Comparison of ENCODE assay signal across 8 cellular contexts in genomic region chr17:58007781-58008706, GRCh38. TPM values are rescaled to one million over a fixed set of nuclear protein-coding genes. Genes with fewer than 3 reads are reported as not detected.
DNase-seq lines count a peak whose midpoint lies in the region; ATAC-seq, FAIRE-seq and TF ChIP-seq lines count a peak whose summit lies in the region.

No MANE protein-coding gene starts in this region.

- H3K79me2 ChIP-seq in SU-DHL-6 (ENCODE audit: insufficient read depth, low read length), result peaks cover 40% of the 10 kb centered on the region

- peak overlapping the region; percentile 99 for H3K9ac ChIP-seq in SU-DHL-6 (ENCODE audit: low read length)

- H2AFZ ChIP-seq in SU-DHL-6 (ENCODE audit: low read depth, low read length, severe bottlenecking), result peak overlapping the region; percentile 83

- intact Hi-C loops in sigmoid colon (cut with DNase I), result loop anchor here (1.0 to 5.0 kb wide), 4 partner anchors 19 to 876 kb away; partner anchors contain the start of gene VEZF1

- TF ChIP-seq CTCF in SU-DHL-6 (IDR thresholded peaks at IDR 0.05; ENCODE audit: insufficient read depth, low read length, poor library complexity, severe bottlenecking) (no peak), fibroblast of villous mesenchyme (IDR thresholded peaks at IDR 0.05; ENCODE audit: insufficient read depth, low read depth, low read length) (no peak), sigmoid colon (IDR thresholded peaks at IDR 0.05) (no peak)

- peak; percentile 29 for ATAC-seq in HG02870 (IDR thresholded peaks at IDR 0.05; ENCODE audit: unreplicated experiment)

- H3K4me3 ChIP-seq in SU-DHL-6 (ENCODE audit: insufficient read depth, low read length, poor library complexity, severe bottlenecking), result peak overlapping the region; percentile 96
- peak overlapping the region; percentile 97 for H3K4me3 ChIP-seq in fibroblast of villous mesenchyme (ENCODE audit: low read depth, low read length)
- H3K4me3 ChIP-seq in sigmoid colon, result peak overlapping the region; percentile 78 to 93 (median 83)

- H3K27ac ChIP-seq in SU-DHL-6 (ENCODE audit: low read depth, low read length), result peak overlapping the region; percentile 91
- peak overlapping the region; percentile 97 to 99 (median 98) for H3K27ac ChIP-seq in sigmoid colon

- no peaks in the 10 kb centered on the region for H3K9me2 ChIP-seq in SU-DHL-6 (replicated peaks; ENCODE audit: insufficient read depth, low read length)

- no peaks in the 10 kb centered on the region for H3K27me3 ChIP-seq in SU-DHL-6 (ENCODE audit: low read length)
- no peaks in the 10 kb centered on the region for H3K27me3 ChIP-seq in sigmoid colon

- DNase-seq in NCI-H748 (lab: John Stamatoyannopoulos, UW; ENCODE audit: unreplicated experiment) (peak; percentile 63), NCI-H748 treated with DMSO at 0.1 percent for 48 hours (lab: John Stamatoyannopoulos, UW) (no peak), fibroblast of villous mesenchyme (ENCODE audit: low read depth) (no peak), sigmoid colon (no peak), SKM-1 (lab: John Stamatoyannopoulos, UW; ENCODE audit: unreplicated experiment) (no peak), RCC 7860 (ENCODE audit: low spot score) (no peak)

- H3K4me2 ChIP-seq in SU-DHL-6 (ENCODE audit: low read depth, low read length, poor library complexity, severe bottlenecking), result peak overlapping the region; percentile 75

- 26 to 30% methylated on average over 47 of the region's 47 CpGs for WGBS in sigmoid colon, 2 donors

- no peak for FAIRE-seq in RCC 7860 (lab: Jason Lieb, UNC)

- no peaks in the 10 kb centered on the region for H3K9me3 ChIP-seq in SU-DHL-6 (ENCODE audit: insufficient read depth, low read length)
- no peaks in the 10 kb centered on the region for H3K9me3 ChIP-seq in sigmoid colon

- H3K4me1 ChIP-seq in sigmoid colon, result peaks cover 0 to 40% (median 38%) of the 10 kb centered on the region in 4 donors

- no peak for TF ChIP-seq EP300 in sigmoid colon (IDR thresholded peaks at IDR 0.05)

- peaks cover 30% of the 10 kb centered on the region for H4K20me1 ChIP-seq in SU-DHL-6 (ENCODE audit: low read depth, low read length)

- H3K36me3 ChIP-seq in SU-DHL-6 (ENCODE audit: low read length), result peaks cover 31% of the 10 kb centered on the region
- H3K36me3 ChIP-seq in sigmoid colon, result peaks cover 6 to 27% (median 27%) of the 10 kb centered on the region in 4 donors

- H3F3A ChIP-seq in SU-DHL-6 (ENCODE audit: insufficient read depth), result peaks cover 27% of the 10 kb centered on the region

- no peak for TF ChIP-seq POLR2A in sigmoid colon (IDR thresholded peaks at IDR 0.05)

RNA-seq across cellular contexts. Expression of gene SRSF1, which starts 1.0 kb away (rescaled TPM):
- total RNA-seq in fibroblast of villous mesenchyme (330 and 434 TPM in 2 replicates), sigmoid colon (100 to 1,000 TPM; 138 to 214 (median 151) TPM)
- 100 to 1,000 TPM in 1 of 3 donors, 10 to 100 TPM in 2; 90.6 to 125 (median 93.7) TPM for polyA plus RNA-seq in sigmoid colon

RNA-seq across cellular contexts. Expression of gene VEZF1, which starts 20.0 kb away (rescaled TPM):
- 40.3 and 51.8 TPM in 2 replicates for total RNA-seq in fibroblast of villous mesenchyme
- total RNA-seq in sigmoid colon, result 100 to 1,000 TPM in 3 of 4 donors, 10 to 100 TPM in 1; 99.8 to 120 (median 105) TPM
- 10 to 100 TPM; 17.8 to 24.8 (median 21.0) TPM for polyA plus RNA-seq in sigmoid colon

RNA-seq across cellular contexts. Expression of gene CUEDC1, which starts 52.8 kb away (rescaled TPM):
- total RNA-seq in fibroblast of villous mesenchyme (21.6 and 22.9 TPM in 2 replicates), sigmoid colon (10 to 100 TPM; 29.5 to 64.0 (median 33.7) TPM)
- polyA plus RNA-seq in sigmoid colon, result 10 to 100 TPM in 2 of 3 donors, 1 to 10 TPM in 1; 3.0 to 20.0 (median 11.4) TPM
